In genomic region chr18:31878358-31878757, GRCh38 we compare ENCODE assay signal across 26 cellular contexts.
"Had no signal": no experiment of that assay in that cellular context is flagged by ENCODE, and none has a peak within 500 bp of the region (broad histone marks: within the 10 kb centered on the region; RNA-seq: fewer than 3 reads in every experiment).

No MANE protein-coding gene starts in this region.

- DNase-seq: activated B cell treated with CpG ODN at 0.5 μM for 24 hours; activated CD4-positive, alpha-beta memory T cell treated with anti-CD3 and anti-CD28 coated beads for 36 hours; activated CD4-positive, alpha-beta T cell treated with anti-CD3 and anti-CD28 coated beads for 1 hour; activated CD4-positive, alpha-beta T cell treated with anti-CD3 and anti-CD28 coated beads, Interleukin-2, amount 10 ng/mL, durations not matched to agents 24 days and 14 days; activated CD8-positive, alpha-beta memory T cell treated with anti-CD3 and anti-CD28 coated beads for 24 hours; activated gamma-delta T cell treated with Interleukin-2 at 50 U/mL for 16 hours; activated naive CD4-positive, alpha-beta T cell treated with anti-CD3 and anti-CD28 coated beads, Interleukin-2, amount 10 ng/mL, durations not matched to agents 7 days and 5 days; activated naive CD8-positive, alpha-beta T cell treated with anti-CD3 and anti-CD28 coated beads for 36 hours; activated T-cell treated with anti-CD3 and anti-CD28 coated beads, Interleukin-2, amount 50 U/mL, for 48 hours; central memory CD4-positive, alpha-beta T cell; MG63; MV-4-11; NCI-H1092 treated with DMSO at 0.1 percent for 48 hours; NCI-H1417 treated with DMSO at 0.1 percent for 48 hours; NCI-H1694; NCI-H2029 treated with DMSO at 0.1 percent for 48 hours; NCI-H446; NCI-H524; PC-3; SHP77; SW 1271 had no signal

- H3K4me3 ChIP-seq: MG63, SJSA1 had no signal

- H3K4me1 ChIP-seq: SJSA1 had no signal

- H3K4me3 Mint-ChIP-seq: activated B cell treated with CpG ODN at 0.5 μM for 24 hours; activated CD4-positive, alpha-beta memory T cell treated with anti-CD3 and anti-CD28 coated beads for 36 hours; activated CD4-positive, alpha-beta T cell treated with anti-CD3 and anti-CD28 coated beads, Interleukin-2, amount 10 ng/mL, durations not matched to agents 24 days and 14 days; activated naive CD4-positive, alpha-beta T cell treated with anti-CD3 and anti-CD28 coated beads, Interleukin-2, amount 10 ng/mL, durations not matched to agents 7 days and 5 days; activated naive CD8-positive, alpha-beta T cell treated with anti-CD3 and anti-CD28 coated beads for 36 hours had no signal

- H3K9me3 Mint-ChIP-seq: activated naive CD4-positive, alpha-beta T cell treated with anti-CD3 and anti-CD28 coated beads, Interleukin-2, amount 10 ng/mL, durations not matched to agents 7 days and 5 days had no signal

- H3K27ac Mint-ChIP-seq: activated B cell treated with CpG ODN at 0.5 μM for 24 hours; activated CD4-positive, alpha-beta memory T cell treated with anti-CD3 and anti-CD28 coated beads for 36 hours; activated CD4-positive, alpha-beta T cell treated with anti-CD3 and anti-CD28 coated beads, Interleukin-2, amount 10 ng/mL, durations not matched to agents 24 days and 14 days; activated naive CD4-positive, alpha-beta T cell treated with anti-CD3 and anti-CD28 coated beads, Interleukin-2, amount 10 ng/mL, durations not matched to agents 7 days and 5 days; activated naive CD8-positive, alpha-beta T cell treated with anti-CD3 and anti-CD28 coated beads for 36 hours; activated T-helper 2 cell treated with anti-CD3 and anti-CD28 coated beads, Interferon-gamma antibody, Interleukin-2, Interleukin-4, amounts not matched to agents 10 μg/mL and 5 μg/mL and 100 μg/mL, durations not matched to agents 14 hours and 24 hours and 36 hours had no signal

- FAIRE-seq: bronchial epithelial cell, RCC 7860 had no signal

- H3K27me3 ChIP-seq: MG63, SJSA1 had no signal

- ATAC-seq: PC-3, SK-N-SH treated with all-trans-retinoic acid at 6 μM for 48 hours had no signal

- H3K27ac ChIP-seq: SJSA1 had no signal

- H3K27me3 Mint-ChIP-seq: activated B cell treated with CpG ODN at 0.5 μM for 24 hours; activated CD4-positive, alpha-beta memory T cell treated with anti-CD3 and anti-CD28 coated beads for 36 hours; activated CD4-positive, alpha-beta T cell treated with anti-CD3 and anti-CD28 coated beads, Interleukin-2, amount 10 ng/mL, durations not matched to agents 24 days and 14 days; activated naive CD4-positive, alpha-beta T cell treated with anti-CD3 and anti-CD28 coated beads, Interleukin-2, amount 10 ng/mL, durations not matched to agents 7 days and 5 days; activated naive CD8-positive, alpha-beta T cell treated with anti-CD3 and anti-CD28 coated beads for 36 hours had no signal
